Comparison of ENCODE assay signal across 8 cellular contexts in genomic region chr2:71332413-71332866, GRCh38. TPM values are rescaled to one million over a fixed set of nuclear protein-coding genes. Genes with fewer than 3 reads are reported as not detected.
DNase-seq lines count a peak whose midpoint lies in the region; ATAC-seq and TF ChIP-seq lines count a peak whose summit lies in the region.

No MANE protein-coding gene starts in this region.

- no peaks in the 10 kb centered on the region for H3K9me3 Mint-ChIP-seq in CD14-positive monocyte
- no peaks in the 10 kb centered on the region for H3K9me3 Mint-ChIP-seq in natural killer cell treated with Interleukin-12 subunit alpha and Interleukin-12 subunit beta and Interleukin-15 and Interleukin-18, amount 100 ng/mL, for 72 hours

- intact Hi-C loops in CD14-positive monocyte (cut with micrococcal nuclease): loop anchor here in 1 of 2 donors (5.0 kb wide), 2 partner anchors 35 to 105 kb away; partner anchors contain the start of gene PAIP2B
- intact Hi-C loops in colonic mucosa (cut with DNase I): no loop called here

- H3K9me3 ChIP-seq in colonic mucosa: no peaks in the 10 kb centered on the region

- TF ChIP-seq CTCF in CD14-positive monocyte (IDR thresholded peaks at IDR 0.05) (no peak), KMS-11 (conservative IDR thresholded peaks at IDR 0.05; ENCODE audit: low read depth, low read length) (no peak), colonic mucosa (IDR thresholded peaks at IDR 0.05) (no peak)

- peak overlapping the region; percentile 97 to 100 for H3K4me3 Mint-ChIP-seq in CD14-positive monocyte
- peak overlapping the region; percentile 99 for H3K4me3 Mint-ChIP-seq in natural killer cell treated with Interleukin-12 subunit alpha and Interleukin-12 subunit beta and Interleukin-15 and Interleukin-18, amount 100 ng/mL, for 72 hours

- H2AFZ ChIP-seq in KMS-11 (ENCODE audit: low read depth): peak overlapping the region; percentile 71

- H3K27ac ChIP-seq in KMS-11 (peak overlapping the region; percentile 69; the same call in 1 of the 2 replicates), colonic mucosa (peak overlapping the region; percentile 79)

- ATAC-seq in natural killer cell treated with Interleukin-12 subunit alpha and Interleukin-12 subunit beta and Interleukin-15 and Interleukin-18, amount 100 ng/mL, for 72 hours: no peak
- no peak for ATAC-seq in HG02870 (IDR thresholded peaks at IDR 0.05; ENCODE audit: unreplicated experiment)

- H3K36me3 ChIP-seq in KMS-11 (ENCODE audit: insufficient read depth) (no peaks in the 10 kb centered on the region), colonic mucosa (no peaks in the 10 kb centered on the region)

- H3K27me3 ChIP-seq in KMS-11 (ENCODE audit: insufficient read depth, low read depth): no peaks in the 10 kb centered on the region
- no peaks in the 10 kb centered on the region for H3K27me3 ChIP-seq in colonic mucosa

- no peak for DNase-seq in CD14-positive monocyte (ENCODE audit: low spot score)
- DNase-seq in colonic mucosa: no peak
- no peak for DNase-seq in natural killer cell treated with Interleukin-12 subunit alpha and Interleukin-12 subunit beta and Interleukin-15 and Interleukin-18, amount 100 ng/mL, for 72 hours (ENCODE audit: low spot score)
- DNase-seq in epidermal melanocyte (ENCODE audit: insufficient read length, low spot score): no peak
- DNase-seq in hypothalamus (lab: John Stamatoyannopoulos, UW): no peak
- DNase-seq in C1 segment of cervical spinal cord (lab: John Stamatoyannopoulos, UW): no peak

- peaks cover 63% of the 10 kb centered on the region for H3K79me2 ChIP-seq in KMS-11 (ENCODE audit: insufficient read depth, low read depth)

- peaks cover 8% of the 10 kb centered on the region for H4K20me1 ChIP-seq in KMS-11 (ENCODE audit: insufficient read depth)

- H3K27ac Mint-ChIP-seq in CD14-positive monocyte: peak overlapping the region; percentile 97 to 100 (median 100)
- peak overlapping the region; percentile 97 to 98 for H3K27ac Mint-ChIP-seq in natural killer cell treated with Interleukin-12 subunit alpha and Interleukin-12 subunit beta and Interleukin-15 and Interleukin-18, amount 100 ng/mL, for 72 hours

- H3K4me3 ChIP-seq in KMS-11 (IDR thresholded peaks at IDR 0.05; ENCODE audit: insufficient read depth, low read depth, low read length): peak overlapping the region; percentile 74
- peak overlapping the region; percentile 85 for H3K4me3 ChIP-seq in colonic mucosa

- peak overlapping the region; percentile 75 for H3K4me2 ChIP-seq in KMS-11

- H3K4me1 Mint-ChIP-seq in CD14-positive monocyte: peaks cover 37% of the 10 kb centered on the region
- peaks cover 25 to 46% of the 10 kb centered on the region in 2 donors for H3K4me1 Mint-ChIP-seq in natural killer cell treated with Interleukin-12 subunit alpha and Interleukin-12 subunit beta and Interleukin-15 and Interleukin-18, amount 100 ng/mL, for 72 hours (ENCODE audit: low read depth in 2 of 2)

- H3K27me3 Mint-ChIP-seq in CD14-positive monocyte (ENCODE audit: low read depth in 3 of 3): no peaks in the 10 kb centered on the region
- no peaks in the 10 kb centered on the region for H3K27me3 Mint-ChIP-seq in natural killer cell treated with Interleukin-12 subunit alpha and Interleukin-12 subunit beta and Interleukin-15 and Interleukin-18, amount 100 ng/mL, for 72 hours

- peaks cover 6 to 15% of the 10 kb centered on the region in 2 donors for H3K36me3 Mint-ChIP-seq in CD14-positive monocyte
- peaks cover 27% of the 10 kb centered on the region for H3K36me3 Mint-ChIP-seq in natural killer cell treated with Interleukin-12 subunit alpha and Interleukin-12 subunit beta and Interleukin-15 and Interleukin-18, amount 100 ng/mL, for 72 hours

- peaks cover 22% of the 10 kb centered on the region for H3K4me1 ChIP-seq in KMS-11 (ENCODE audit: low read depth, poor library complexity, severe bottlenecking)
- peaks cover 5% of the 10 kb centered on the region for H3K4me1 ChIP-seq in colonic mucosa

- H3K9ac ChIP-seq in KMS-11 (peak overlapping the region; percentile 86), colonic mucosa (ENCODE audit: low read depth in 2 of 2, low read length in 2 of 2) (peak overlapping the region; percentile 88 to 97)

RNA-seq across cellular contexts. Expression of gene ZNF638, which starts 0.9 kb away (rescaled TPM):
- polyA plus RNA-seq in CD14-positive monocyte: 10 to 100 TPM; 19.1 to 22.4 TPM
- total RNA-seq in colonic mucosa: 10 to 100 TPM; 73.2 to 76.9 TPM
- total RNA-seq in natural killer cell treated with Interleukin-12 subunit alpha and Interleukin-12 subunit beta and Interleukin-15 and Interleukin-18, amount 100 ng/mL, for 72 hours: 100 to 1,000 TPM; 104 to 135 TPM
